Comparison of ENCODE assay signal across 30 cellular contexts in the genomic region with DNA sequence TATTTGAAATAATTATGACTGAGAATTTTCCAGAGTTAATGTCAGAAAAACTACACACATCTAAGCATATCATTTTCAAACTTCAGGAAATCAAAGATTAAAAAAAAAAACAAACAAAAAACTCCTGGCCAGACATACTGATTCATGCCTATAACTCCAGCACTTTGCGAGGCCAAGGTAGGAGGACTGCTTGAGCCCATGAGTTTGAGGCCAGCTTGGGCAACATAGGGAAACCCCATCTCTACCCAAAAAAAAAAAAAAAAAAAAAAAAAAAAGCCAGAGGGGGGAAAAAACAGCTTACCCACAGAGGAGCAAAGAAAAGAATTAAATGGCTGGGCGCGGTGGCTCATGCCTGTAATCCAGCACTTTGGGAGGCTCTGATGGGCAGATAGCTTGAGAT. TPM values are rescaled to one million over a fixed set of nuclear protein-coding genes. Genes with fewer than 3 reads are reported as not detected.
"Had no signal": no experiment of that assay in that cellular context is flagged by ENCODE, and none has a peak within 500 bp of the region (broad histone marks: within the 10 kb centered on the region; RNA-seq: fewer than 3 reads in every experiment).

No MANE protein-coding gene starts in this region.

- H3K4me3 ChIP-seq: cardiac muscle cell, SK-N-MC had no signal

- H3K4me3 Mint-ChIP-seq: activated CD8-positive, alpha-beta T cell treated with anti-CD3 and anti-CD28 coated beads for 36 hours; activated naive CD4-positive, alpha-beta T cell treated with anti-CD3 and anti-CD28 coated beads, Interleukin-2, amount 10 ng/mL, durations not matched to agents 7 days and 5 days; activated naive CD8-positive, alpha-beta T cell treated with anti-CD3 and anti-CD28 coated beads for 36 hours; activated T-cell treated with anti-CD3 and anti-CD28 coated beads, Interleukin-2, amount 50 U/mL, for 72 hours; T-cell had no signal

- H3K27me3 Mint-ChIP-seq: activated CD8-positive, alpha-beta T cell treated with anti-CD3 and anti-CD28 coated beads for 36 hours; activated naive CD4-positive, alpha-beta T cell treated with anti-CD3 and anti-CD28 coated beads, Interleukin-2, amount 10 ng/mL, durations not matched to agents 7 days and 5 days; activated naive CD8-positive, alpha-beta T cell treated with anti-CD3 and anti-CD28 coated beads for 36 hours; T-cell had no signal

- DNase-seq: activated CD4-positive, alpha-beta T cell treated with anti-CD3 and anti-CD28 coated beads for 4 hours; activated CD8-positive, alpha-beta memory T cell treated with anti-CD3 and anti-CD28 coated beads, Interleukin-2, amount 50 U/mL, for 4 hours; activated CD8-positive, alpha-beta T cell treated with anti-CD3 and anti-CD28 coated beads for 36 hours; activated gamma-delta T cell treated with Interleukin-2 at 50 U/mL for 16 hours; activated naive CD4-positive, alpha-beta T cell treated with anti-CD3 and anti-CD28 coated beads, Interleukin-2, amount 10 ng/mL, durations not matched to agents 7 days and 5 days; activated naive CD8-positive, alpha-beta T cell treated with anti-CD3 and anti-CD28 coated beads for 36 hours; activated T-cell treated with anti-CD3 and anti-CD28 coated beads, Interleukin-2, amount 50 U/mL, for 72 hours; brain microvascular endothelial cell; Karpas-422; MV-4-11; NCI-H1092 treated with DMSO at 0.1 percent for 48 hours; NCI-H1417 treated with DMSO at 0.1 percent for 48 hours; NCI-H1694; NCI-H2029; NCI-H345; NCI-H510A; NCI-H69; NK-92 treated with Interleukin-12 subunit alpha and Interleukin-12 subunit beta, amount 100 ng/mL, for 24 hours; OCI-M1; RPMI8226; T-cell; T-helper 2 cell; WERI-Rb-1 had no signal

- H3K27ac Mint-ChIP-seq: activated CD8-positive, alpha-beta T cell treated with anti-CD3 and anti-CD28 coated beads for 36 hours; activated naive CD4-positive, alpha-beta T cell treated with anti-CD3 and anti-CD28 coated beads, Interleukin-2, amount 10 ng/mL, durations not matched to agents 7 days and 5 days; activated naive CD8-positive, alpha-beta T cell treated with anti-CD3 and anti-CD28 coated beads for 36 hours; activated T-cell treated with anti-CD3 and anti-CD28 coated beads, Interleukin-2, amount 50 U/mL, for 72 hours; activated T-helper 2 cell treated with anti-CD3 and anti-CD28 coated beads, Interferon-gamma antibody, Interleukin-2, Interleukin-4, amounts not matched to agents 10 μg/mL and 5 μg/mL and 100 μg/mL, durations not matched to agents 14 hours and 24 hours and 36 hours; T-cell had no signal

- ATAC-seq: activated CD4-positive, CD25-positive, alpha-beta regulatory T cell treated with anti-CD3 and anti-CD28 coated beads, Interleukin-2, amount 50 U/mL, for 24 hours; activated CD8-positive, alpha-beta T cell treated with anti-CD3 and anti-CD28 coated beads for 36 hours; activated T-cell treated with anti-CD3 and anti-CD28 coated beads, Interleukin-2, amount 50 U/mL, for 72 hours; Panc1; Right ventricle myocardium inferior; T-cell had no signal

- H3K27me3 ChIP-seq: brain microvascular endothelial cell, cardiac muscle cell had no signal

- H3K36me3 ChIP-seq: brain microvascular endothelial cell had no signal

- H3K27ac ChIP-seq: brain microvascular endothelial cell, cardiac muscle cell, SK-N-MC, WERI-Rb-1 had no signal

- H3K4me1 Mint-ChIP-seq: T-cell had no signal

RNA-seq across cellular contexts. Expression of a gene that starts 22.4 kb away (rescaled TPM):
- total RNA-seq: activated CD8-positive, alpha-beta T cell treated with anti-CD3 and anti-CD28 coated beads for 36 hours; activated naive CD8-positive, alpha-beta T cell treated with anti-CD3 and anti-CD28 coated beads for 36 hours; activated T-cell treated with anti-CD3 and anti-CD28 coated beads, Interleukin-2, amount 50 U/mL, for 72 hours; activated T-helper 2 cell treated with anti-CD3 and anti-CD28 coated beads, Interferon-gamma antibody, Interleukin-2, Interleukin-4, amounts not matched to agents 10 μg/mL and 5 μg/mL and 100 μg/mL, durations not matched to agents 14 hours and 24 hours and 36 hours; cardiac muscle cell; Right ventricle myocardium inferior; T-cell had no signal
- polyA plus RNA-seq: adipose tissue, cardiac muscle cell had no signal
